ENCODE assay signal across 8 cellular contexts in the genomic region with DNA sequence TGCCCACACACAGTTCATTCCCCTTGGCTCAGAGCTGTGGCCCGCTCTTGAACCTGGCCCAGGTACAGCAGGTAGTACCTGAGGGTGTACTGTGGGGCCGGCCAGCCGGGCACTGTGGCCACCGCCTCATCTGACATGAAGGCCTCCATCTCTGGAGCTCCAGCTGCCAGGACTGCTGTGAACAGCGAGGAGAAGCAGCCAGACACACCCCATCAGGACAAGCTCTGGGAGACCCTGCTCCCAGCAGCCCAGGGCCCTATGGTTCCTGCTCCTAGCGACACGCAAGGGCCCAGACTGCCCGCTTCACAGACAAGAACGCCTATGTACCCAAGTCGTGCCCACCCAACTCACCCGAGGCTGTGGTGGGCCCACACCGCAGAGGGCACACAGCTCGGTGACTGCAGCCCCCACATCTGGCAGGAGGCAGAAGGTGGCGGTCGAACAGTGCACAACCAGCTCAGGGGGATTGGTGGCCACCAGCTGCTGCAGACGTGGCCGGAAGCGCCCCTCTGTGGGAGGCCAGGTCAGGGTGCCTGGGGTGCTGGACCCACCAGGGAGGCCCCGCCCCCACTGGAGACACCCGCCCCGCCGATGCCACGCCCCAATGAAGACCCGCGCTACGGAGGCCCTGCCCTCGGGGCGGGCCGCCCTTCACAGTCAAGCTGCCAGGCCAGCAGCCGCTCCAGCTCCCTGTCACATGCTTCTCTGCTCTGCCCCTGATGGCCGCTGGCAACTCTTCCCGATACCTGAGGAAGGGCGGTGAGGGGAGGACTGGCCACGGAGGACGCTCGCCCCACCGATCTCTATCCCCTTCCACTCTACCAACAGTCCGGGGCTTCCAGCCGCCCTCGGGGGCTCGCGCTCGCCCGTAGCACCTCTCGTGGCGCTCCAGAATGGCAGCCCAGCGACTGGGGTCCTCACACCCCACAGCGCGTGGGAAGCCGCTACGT. TPM values are rescaled to one million over a fixed set of nuclear protein-coding genes. Genes with fewer than 3 reads are reported as not detected.
DNase-seq lines count a peak whose midpoint lies in the region; ATAC-seq and TF ChIP-seq lines count a peak whose summit lies in the region.

No MANE protein-coding gene starts in this region.

- H3K4me3 Mint-ChIP-seq in CD14-positive monocyte (peak overlapping the region; percentile 79 to 90), H9 (peak overlapping the region; percentile 56 to 79)

- H3K23ac ChIP-seq in H9 (ENCODE audit: insufficient read length, low read depth, low read length), result no peak overlapping the region

- H3K14ac ChIP-seq in H9 (ENCODE audit: insufficient read depth, low read length), result no peak overlapping the region; the same call in 1 of the 2 replicates

- no peaks in the 10 kb centered on the region for H3K79me1 ChIP-seq in H9 (ENCODE audit: insufficient read depth, low read depth, low read length, poor library complexity, severe bottlenecking)

- no peak for DNase-seq in CD14-positive monocyte (ENCODE audit: low spot score)
- peak; percentile 84 for DNase-seq in H9
- peak; percentile 58 for DNase-seq in NCI-H774 (lab: John Stamatoyannopoulos, UW)
- peak; percentile 53 for DNase-seq in activated naive CD4-positive, alpha-beta T cell treated with Interleukin-2 at 50 U/mL for 16 hours
- peak; percentile 69 for DNase-seq in globus pallidus (ENCODE audit: low spot score)
- DNase-seq in aorta, result peak; percentile 78 to 89

- intact Hi-C loops in CD14-positive monocyte (cut with micrococcal nuclease), result loop anchor here in 1 of 2 donors (2.0 kb wide), 1 partner anchor 16 kb away; no protein-coding TSS in a partner anchor
- intact Hi-C loops in aorta (cut with DNase I), result no loop called here

- H3K27ac Mint-ChIP-seq in CD14-positive monocyte, result peak overlapping the region in 4 of 7 donors; percentile 25 to 84 (median 53)
- H3K27ac Mint-ChIP-seq in H9, result peak overlapping the region in 2 of 3 experiments; percentile 57 to 85; a peak in 3 of 7 replicates

- peak overlapping the region; percentile 61 for H3K4me2 ChIP-seq in H9 (ENCODE audit: insufficient read depth, insufficient read length, low read length)

- H3K79me2 ChIP-seq in H9 (ENCODE audit: insufficient read depth, low read length), result peaks cover 2% of the 10 kb centered on the region; the same call in 1 of the 2 replicates

- H4K8ac ChIP-seq in H9 (replicated peaks; ENCODE audit: insufficient read length, low read depth, low read length), result no peak overlapping the region

- no peak overlapping the region for H2AFZ ChIP-seq in H9 (ENCODE audit: low read length)

- no peaks in the 10 kb centered on the region for H3K9me3 ChIP-seq in H9 (ENCODE audit: control insufficient read depth, low read depth, low read length)
- H3K9me3 ChIP-seq in neutrophil, result no peaks in the 10 kb centered on the region
- no peaks in the 10 kb centered on the region for H3K9me3 ChIP-seq in aorta (ENCODE audit: control insufficient read depth, low read length)

- ATAC-seq in aorta (ENCODE audit: low FRiP score) (peak; percentile 8), GM21619 (IDR thresholded peaks at IDR 0.05; ENCODE audit: unreplicated experiment) (no peak)

- H2BK120ac ChIP-seq in H9 (ENCODE audit: low read depth, low read length, poor library complexity, severe bottlenecking), result no peak overlapping the region

- no peak overlapping the region for H4K91ac ChIP-seq in H9 (ENCODE audit: insufficient read length, low read depth, low read length)

- H3K23me2 ChIP-seq in H9 (ENCODE audit: insufficient read length, low read depth, low read length, poor library complexity, severe bottlenecking), result peaks cover 15% of the 10 kb centered on the region

- H3K9ac ChIP-seq in H9 (ENCODE audit: extremely low read depth, insufficient read length, low read length), result no peak overlapping the region

- H3K27me3 Mint-ChIP-seq in CD14-positive monocyte (ENCODE audit: low read depth in 3 of 3), result peaks cover 21 to 37% (median 23%) of the 10 kb centered on the region in 3 donors
- peaks cover 3% of the 10 kb centered on the region; the same call in 1 of the 2 replicates for H3K27me3 Mint-ChIP-seq in H9 (ENCODE audit: low read depth)

- H2AK5ac ChIP-seq in H9 (ENCODE audit: insufficient read length, low read length), result no peak overlapping the region

- no peak overlapping the region for H3K56ac ChIP-seq in H9 (ENCODE audit: insufficient read length, low read depth, low read length)

- H3K36me3 Mint-ChIP-seq in CD14-positive monocyte, result peaks cover 16 to 22% of the 10 kb centered on the region in 2 donors
- peaks cover 14 to 28% (median 21%) of the 10 kb centered on the region in 3 experiments; a peak in 6 of 7 replicates for H3K36me3 Mint-ChIP-seq in H9 (ENCODE audit: insufficient read depth in 1 of 3, low read depth in 3 of 3)

- H2BK5ac ChIP-seq in H9 (ENCODE audit: insufficient read length, low read length), result no peak overlapping the region

- peak overlapping the region; percentile 42 to 91 for H3K4me3 ChIP-seq in neutrophil (ENCODE audit: low read depth in 1 of 2, low read length in 1 of 2)
- H3K4me3 ChIP-seq in aorta (ENCODE audit: low read length in 2 of 2), result peak overlapping the region in 1 of 2 donors; percentile 12

- H4K5ac ChIP-seq in H9 (ENCODE audit: insufficient read length, low read depth, low read length), result no peak overlapping the region

- TF ChIP-seq CTCF in CD14-positive monocyte (IDR thresholded peaks at IDR 0.05), result no peak
- no peak for TF ChIP-seq CTCF in H9 (conservative IDR thresholded peaks at IDR 0.05)
- no peak for TF ChIP-seq CTCF in neutrophil (IDR thresholded peaks at IDR 0.05)

- H3K36me3 ChIP-seq in neutrophil (peaks cover 20% of the 10 kb centered on the region), aorta (ENCODE audit: control insufficient read depth in 1 of 2, insufficient read depth in 2 of 2, low read length in 1 of 2) (peaks cover 0 to 5% of the 10 kb centered on the region in 2 donors)

- no peak overlapping the region for H2BK15ac ChIP-seq in H9 (ENCODE audit: low read depth, low read length)

- H2BK20ac ChIP-seq in H9 (ENCODE audit: low read depth, low read length, poor library complexity, severe bottlenecking), result no peak overlapping the region

- WGBS in H9 (ENCODE audit: extremely low coverage, insufficient read length, low lambda C conversion rate), result no CpG with 5 or more reads among the region's 51 CpGs
- WGBS in aorta, 2 donors, result 26 to 27% methylated on average over 47 to 51 of the region's 51 CpGs

- H3K27ac ChIP-seq in H9 (ENCODE audit: insufficient read length, low read depth, low read length), result no peak overlapping the region
- peak overlapping the region; percentile 86 for H3K27ac ChIP-seq in neutrophil
- H3K27ac ChIP-seq in aorta (ENCODE audit: low read depth in 1 of 2, low read length in 2 of 2), result peak overlapping the region in 1 of 2 donors; percentile 42

- no peak overlapping the region for H3K4ac ChIP-seq in H9 (ENCODE audit: low read depth, low read length)

- H3K9me3 Mint-ChIP-seq in CD14-positive monocyte (peaks cover 0 to 5% (median 0%) of the 10 kb centered on the region in 7 donors), H9 (no peaks in the 10 kb centered on the region)

- H3K18ac ChIP-seq in H9 (ENCODE audit: insufficient read length, low read depth, low read length), result peak overlapping the region; percentile 46

- H3K27me3 ChIP-seq in H9 (ENCODE audit: insufficient read depth, low read length) (no peaks in the 10 kb centered on the region), neutrophil (peaks cover 43% of the 10 kb centered on the region), aorta (ENCODE audit: control insufficient read depth in 1 of 2, insufficient read depth in 2 of 2, low read length in 1 of 2) (no peaks in the 10 kb centered on the region)

- H3K4me1 ChIP-seq in H9 (ENCODE audit: insufficient read depth, low read length) (no peaks in the 10 kb centered on the region), neutrophil (ENCODE audit: control insufficient read depth in 1 of 2, insufficient read depth in 1 of 2, low read depth in 1 of 2, low read length in 1 of 2) (peaks cover 37 to 69% of the 10 kb centered on the region in 2 experiments), aorta (ENCODE audit: control insufficient read depth in 1 of 2, insufficient read depth in 2 of 2, low read length in 2 of 2) (no peaks in the 10 kb centered on the region)

- no peaks in the 10 kb centered on the region for H4K20me1 ChIP-seq in H9 (ENCODE audit: control insufficient read depth, insufficient read depth, insufficient read length)

- no peak overlapping the region for H3T11ph ChIP-seq in H9 (ENCODE audit: low read length)

- H3K4me1 Mint-ChIP-seq in CD14-positive monocyte (peaks cover 33% of the 10 kb centered on the region), H9 (peaks cover 24 to 42% of the 10 kb centered on the region in 2 experiments)

- no peak overlapping the region for H2BK12ac ChIP-seq in H9 (ENCODE audit: insufficient read length, low read depth, low read length)

RNA-seq across cellular contexts. Expression of a gene that starts 1.1 kb away (rescaled TPM):
- polyA plus RNA-seq in CD14-positive monocyte (100 to 1,000 TPM in 1 of 2 donors, 10 to 100 TPM in 1; 83.3 to 106 TPM), aorta (100 to 1,000 TPM; 126 to 169 TPM)
- total RNA-seq in H9 (2021) (95.6 and 102 TPM in 2 replicates), aorta (10 to 100 TPM; 67.4 to 84.3 TPM)

RNA-seq across cellular contexts. Expression of a gene that starts 3.7 kb away (rescaled TPM):
- polyA plus RNA-seq in CD14-positive monocyte (not detected), aorta (1 to 10 TPM in 1 of 2 donors, not detected in 1; 1.5 TPM)
- total RNA-seq in H9 (2021) (7.6 and 8.8 TPM in 2 replicates), aorta (1 to 10 TPM in 1 of 2 donors, under 1 TPM in 1; 0.88 to 1.3 TPM)

RNA-seq across cellular contexts. Expression of a gene that starts 5.0 kb away (rescaled TPM):
- polyA plus RNA-seq in CD14-positive monocyte (10 to 100 TPM; 28.7 to 33.5 TPM), aorta (100 to 1,000 TPM in 1 of 2 donors, 10 to 100 TPM in 1; 55.2 to 110 TPM)
- total RNA-seq in H9 (2021) (50.1 and 52.7 TPM in 2 replicates), aorta (10 to 100 TPM; 46.1 to 51.7 TPM)

RNA-seq across cellular contexts. Expression of a gene that starts 11.1 kb away (rescaled TPM):
- polyA plus RNA-seq in CD14-positive monocyte, result 1 to 10 TPM; 5.7 to 7.4 TPM
- total RNA-seq in H9 (2021), result 18.3 and 19.5 TPM in 2 replicates
- 1 to 10 TPM; 6.7 to 8.4 TPM for total RNA-seq in aorta
- polyA plus RNA-seq in aorta, result 10 to 100 TPM in 1 of 2 donors, 1 to 10 TPM in 1; 4.3 to 10.4 TPM

RNA-seq across cellular contexts. Expression of a gene that starts 11.2 kb away (rescaled TPM):
- polyA plus RNA-seq in CD14-positive monocyte (10 to 100 TPM; 25.4 to 26.3 TPM), aorta (100 to 1,000 TPM in 1 of 2 donors, 10 to 100 TPM in 1; 27.4 to 356 TPM)
- total RNA-seq in H9 (2021) (206 and 210 TPM in 2 replicates), aorta (10 to 100 TPM; 79.3 to 93.8 TPM)
